Comparison of ENCODE assay signal across 9 cellular contexts in genomic region chr1:248807067-248807737, GRCh38. TPM values are rescaled to one million over a fixed set of nuclear protein-coding genes. Genes with fewer than 3 reads are reported as not detected.
DNase-seq lines count a peak whose midpoint lies in the region; ATAC-seq and TF ChIP-seq lines count a peak whose summit lies in the region.
"Had no signal": no experiment of that assay in that cellular context is flagged by ENCODE, and none has a peak within 500 bp of the region (broad histone marks: within the 10 kb centered on the region; RNA-seq: fewer than 3 reads in every experiment).

No MANE protein-coding gene starts in this region.

- intact Hi-C loops in Panc1 (cut with micrococcal nuclease; ENCODE audit: unreplicated experiment), result loop anchor here (1.0 to 2.0 kb wide), 2 partner anchors 104 to 185 kb away; partner anchors contain the start of gene OR14I1
- intact Hi-C loops in left ventricle myocardium inferior (cut with micrococcal nuclease), result no loop called here
- intact Hi-C loops in sigmoid colon (cut with DNase I), result loop anchor here (2.0 kb wide), 1 partner anchor 182 kb away; no protein-coding TSS in a partner anchor

- peaks cover 3% of the 10 kb centered on the region for H3K36me3 Mint-ChIP-seq in activated naive CD8-positive, alpha-beta T cell treated with anti-CD3 and anti-CD28 coated beads for 36 hours

- TF ChIP-seq POLR2A in sigmoid colon (IDR thresholded peaks at IDR 0.05), result no peak

- peak; percentile 90 for TF ChIP-seq CTCF in Panc1 (IDR thresholded peaks at IDR 0.05)
- TF ChIP-seq CTCF in left ventricle myocardium inferior (IDR thresholded peaks at IDR 0.05; ENCODE audit: borderline replicate concordance), result peak; percentile 80
- peak; percentile 21 to 77 (median 66) for TF ChIP-seq CTCF in sigmoid colon (IDR thresholded peaks at IDR 0.05)

- H3K4me1 ChIP-seq in Panc1 (ENCODE audit: control insufficient read depth, insufficient read depth, low read length) (no peaks in the 10 kb centered on the region), left ventricle myocardium inferior (peaks cover 43% of the 10 kb centered on the region), sigmoid colon (peaks cover 0 to 14% (median 13%) of the 10 kb centered on the region in 4 donors)

- 44 to 57% methylated on average over 15 of the region's 15 CpGs for WGBS in sigmoid colon, 2 donors

- no TSS peak for BruUV-seq in Panc1 (replicated peaks; lab: Mats Ljungman, UMichigan)

- no peaks in the 10 kb centered on the region for H3K9me3 Mint-ChIP-seq in activated naive CD8-positive, alpha-beta T cell treated with anti-CD3 and anti-CD28 coated beads for 36 hours

- CTCF ChIA-PET in Panc1 (lab: Charles Lee), result interaction anchor here (0.9 to 1.5 kb wide), 4 partner anchors 19 to 111 kb away, joined by 3 to 5 read pairs (median 4); partner anchors contain the start of gene SH3BP5L

- H3K27me3 Mint-ChIP-seq in activated naive CD8-positive, alpha-beta T cell treated with anti-CD3 and anti-CD28 coated beads for 36 hours, result no peaks in the 10 kb centered on the region

- DNase-seq in COLO668 (lab: John Stamatoyannopoulos, UW; ENCODE audit: unreplicated experiment) (peak; percentile 72), GM19240 (ENCODE audit: insufficient read length, low spot score) (peak; percentile 63), Panc1 (ENCODE audit: low read depth, low spot score) (peak; percentile 42), left ventricle myocardium inferior (peak; percentile 46), sigmoid colon (no peak), A172 (ENCODE audit: low spot score) (no peak)
- peak; percentile 57 for DNase-seq in activated naive CD8-positive, alpha-beta T cell treated with anti-CD3 and anti-CD28 coated beads for 36 hours

- in situ Hi-C loops in Panc1 (cut with HindIII; ENCODE audit: low pct_unique_long_range_greater_than_20kb, low sequenced_read_pairs), result no loop called here

- TF ChIP-seq EP300 in sigmoid colon (IDR thresholded peaks at IDR 0.05), result no peak

- POLR2A ChIA-PET in Panc1 (lab: Charles Lee), result no interaction called here

- H3K4me1 Mint-ChIP-seq in activated naive CD8-positive, alpha-beta T cell treated with anti-CD3 and anti-CD28 coated beads for 36 hours, result peaks cover 8% of the 10 kb centered on the region

- H3K27ac ChIP-seq in Panc1 (ENCODE audit: low read length), result no peak overlapping the region
- no peak overlapping the region for H3K27ac ChIP-seq in left ventricle myocardium inferior (replicated peaks)
- no peak overlapping the region for H3K27ac ChIP-seq in sigmoid colon

- ATAC-seq in HG03342 (IDR thresholded peaks at IDR 0.05; ENCODE audit: unreplicated experiment) (peak; percentile 51), Panc1 (peak; percentile 94)

- H3K4me3 Mint-ChIP-seq in activated naive CD8-positive, alpha-beta T cell treated with anti-CD3 and anti-CD28 coated beads for 36 hours, result no peak overlapping the region

- H3K4me3 ChIP-seq in Panc1 (ENCODE audit: low read depth in 2 of 2, low read length in 2 of 2) (no peak overlapping the region), left ventricle myocardium inferior (no peak overlapping the region), sigmoid colon (no peak overlapping the region)

- no peak overlapping the region for H3K27ac Mint-ChIP-seq in activated naive CD8-positive, alpha-beta T cell treated with anti-CD3 and anti-CD28 coated beads for 36 hours

- H3K36me3 ChIP-seq in Panc1 (ENCODE audit: control insufficient read depth, insufficient read depth, low read length) (no peaks in the 10 kb centered on the region), left ventricle myocardium inferior (peaks cover 9% of the 10 kb centered on the region), sigmoid colon (peaks cover 0 to 12% (median 5%) of the 10 kb centered on the region in 4 donors)

- H3K9me3 ChIP-seq in Panc1 (ENCODE audit: control insufficient read depth, insufficient read depth, low read depth, low read length) (no peaks in the 10 kb centered on the region), left ventricle myocardium inferior (replicated peaks) (no peaks in the 10 kb centered on the region), sigmoid colon (no peaks in the 10 kb centered on the region)

- H3K27me3 ChIP-seq in Panc1 (ENCODE audit: control insufficient read depth, insufficient read depth, low read length), result no peaks in the 10 kb centered on the region
- peaks cover 4% of the 10 kb centered on the region for H3K27me3 ChIP-seq in left ventricle myocardium inferior (ENCODE audit: low read depth)
- no peaks in the 10 kb centered on the region for H3K27me3 ChIP-seq in sigmoid colon

RNA-seq across cellular contexts. Expression of gene SH3BP5L, which starts 18.5 kb away (rescaled TPM):
- 23.9 TPM for total RNA-seq in Panc1 (2021; ENCODE audit: unreplicated experiment)
- polyA plus RNA-seq in Panc1 (2012; ENCODE audit: insufficient read length), result 28.4 TPM
- 10 to 100 TPM; 15.9 to 16.8 TPM for total RNA-seq in activated naive CD8-positive, alpha-beta T cell treated with anti-CD3 and anti-CD28 coated beads for 36 hours
- total RNA-seq in left ventricle myocardium inferior, result 18.0 TPM
- 10 to 100 TPM; 13.7 to 18.3 (median 15.3) TPM for total RNA-seq in sigmoid colon
- 10 to 100 TPM; 16.2 to 23.5 (median 19.0) TPM for polyA plus RNA-seq in sigmoid colon
- 41.0 and 47.1 TPM in 2 replicates for total RNA-seq in A172 (2014; rRNA removed; shearing (Covaris generic))

RNA-seq across cellular contexts. Expression of gene ZNF672, which starts 30.8 kb away (rescaled TPM):
- total RNA-seq in Panc1 (2021; ENCODE audit: unreplicated experiment), result 36.2 TPM
- polyA plus RNA-seq in Panc1 (2012; ENCODE audit: insufficient read length), result 33.1 TPM
- 10 to 100 TPM; 46.4 to 48.0 TPM for total RNA-seq in activated naive CD8-positive, alpha-beta T cell treated with anti-CD3 and anti-CD28 coated beads for 36 hours
- total RNA-seq in left ventricle myocardium inferior, result 43.1 TPM
- total RNA-seq in sigmoid colon, result 10 to 100 TPM; 17.5 to 31.1 (median 22.5) TPM
- polyA plus RNA-seq in sigmoid colon, result 10 to 100 TPM; 14.4 to 25.6 (median 17.6) TPM
- 27.4 and 28.3 TPM in 2 replicates for total RNA-seq in A172 (2014; rRNA removed; shearing (Covaris generic))

RNA-seq across cellular contexts. Expression of gene LYPD8, which starts 51.6 kb away (rescaled TPM):
- not detected for total RNA-seq in Panc1 (2021; ENCODE audit: unreplicated experiment)
- polyA plus RNA-seq in Panc1 (2012; ENCODE audit: insufficient read length), result not detected
- not detected for total RNA-seq in activated naive CD8-positive, alpha-beta T cell treated with anti-CD3 and anti-CD28 coated beads for 36 hours
- not detected for total RNA-seq in left ventricle myocardium inferior
- 1 to 10 TPM in 1 of 4 donors, under 1 TPM in 1, not detected in 2; 0.36 to 1.1 TPM for total RNA-seq in sigmoid colon
- 100 to 1,000 TPM; 111 to 237 (median 176) TPM for polyA plus RNA-seq in sigmoid colon
- total RNA-seq in A172 (2014; rRNA removed; shearing (Covaris generic)), result 0.46 and 1.4 TPM in 2 replicates
- total RNA-seq: temporal lobe had no signal

RNA-seq across cellular contexts. Expression of gene ZNF692, which starts 51.7 kb away (rescaled TPM):
- total RNA-seq in Panc1 (2021; ENCODE audit: unreplicated experiment), result 62.3 TPM
- polyA plus RNA-seq in Panc1 (2012; ENCODE audit: insufficient read length), result 64.1 TPM
- total RNA-seq in activated naive CD8-positive, alpha-beta T cell treated with anti-CD3 and anti-CD28 coated beads for 36 hours, result 10 to 100 TPM; 59.1 to 62.2 TPM
- 23.0 TPM for total RNA-seq in left ventricle myocardium inferior
- total RNA-seq in sigmoid colon, result 10 to 100 TPM; 23.5 to 59.8 (median 30.9) TPM
- 10 to 100 TPM in 2 of 3 donors, 1 to 10 TPM in 1; 5.4 to 63.2 (median 10.4) TPM for polyA plus RNA-seq in sigmoid colon
- total RNA-seq in A172 (2014; rRNA removed; shearing (Covaris generic)), result 15.0 and 26.1 TPM in 2 replicates

Comparison
In these comparisons a context has a peak if more than half of its experiments do, and no peak if none do; other contexts are left out.
1. DNase-seq: peak in COLO668 (single experiment), GM19240 (single experiment), Panc1 (single experiment), activated naive CD8-positive, alpha-beta T cell treated with anti-CD3 and anti-CD28 coated beads for 36 hours (single experiment) and left ventricle myocardium inferior (single experiment); none in sigmoid colon (single experiment) and A172 (single experiment).
2. Peak in every context shown above with its lines, with median percentiles within 50 percentile points of each other: CTCF ChIP-seq.